1 cellular context compared by ENCODE assay signal in the genomic region with DNA sequence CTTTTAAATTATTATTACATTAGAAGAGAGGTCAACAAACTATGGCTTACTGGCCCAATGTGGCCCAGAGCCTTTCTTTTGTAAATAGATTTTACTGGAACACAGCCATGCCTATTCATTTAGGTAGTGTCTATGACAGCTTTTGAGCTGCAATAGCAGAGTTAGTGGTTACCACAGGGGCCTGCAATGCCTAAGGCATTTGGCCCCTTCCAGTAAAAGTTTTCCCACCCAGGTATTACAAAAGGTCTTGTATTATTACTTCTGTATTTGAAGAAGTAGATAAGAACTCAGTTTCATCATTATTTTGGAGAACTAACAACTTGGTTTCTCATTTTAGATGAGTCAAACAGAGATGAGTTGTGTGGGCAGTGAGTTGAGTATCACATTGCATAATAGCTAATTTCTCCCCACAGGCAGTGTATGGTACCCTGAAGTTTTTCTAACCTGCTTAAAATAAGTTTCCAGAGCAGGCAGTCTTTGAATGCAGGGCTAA.
TF ChIP-seq lines count a peak whose summit lies in the region.

No MANE protein-coding gene starts in this region.

TF ChIP-seq in HepG2, 621 proteins besides CTCF, POLR2A, EP300 and RAD21:
- no peak; the same call in 1 of the 2 replicates for TF ChIP-seq FOXA3 (CRISPR knock-in tag; IDR thresholded peaks at IDR 0.05)
- TF ChIP-seq, protein P1, sequence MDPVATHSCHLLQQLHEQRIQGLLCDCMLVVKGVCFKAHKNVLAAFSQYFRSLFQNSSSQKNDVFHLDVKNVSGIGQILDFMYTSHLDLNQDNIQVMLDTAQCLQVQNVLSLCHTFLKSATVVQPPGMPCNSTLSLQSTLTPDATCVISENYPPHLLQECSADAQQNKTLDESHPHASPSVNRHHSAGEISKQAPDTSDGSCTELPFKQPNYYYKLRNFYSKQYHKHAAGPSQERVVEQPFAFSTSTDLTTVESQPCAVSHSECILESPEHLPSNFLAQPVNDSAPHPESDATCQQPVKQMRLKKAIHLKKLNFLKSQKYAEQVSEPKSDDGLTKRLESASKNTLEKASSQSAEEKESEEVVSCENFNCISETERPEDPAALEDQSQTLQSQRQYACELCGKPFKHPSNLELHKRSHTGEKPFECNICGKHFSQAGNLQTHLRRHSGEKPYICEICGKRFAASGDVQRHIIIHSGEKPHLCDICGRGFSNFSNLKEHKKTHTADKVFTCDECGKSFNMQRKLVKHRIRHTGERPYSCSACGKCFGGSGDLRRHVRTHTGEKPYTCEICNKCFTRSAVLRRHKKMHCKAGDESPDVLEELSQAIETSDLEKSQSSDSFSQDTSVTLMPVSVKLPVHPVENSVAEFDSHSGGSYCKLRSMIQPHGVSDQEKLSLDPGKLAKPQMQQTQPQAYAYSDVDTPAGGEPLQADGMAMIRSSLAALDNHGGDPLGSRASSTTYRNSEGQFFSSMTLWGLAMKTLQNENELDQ (CRISPR knock-in tag; IDR thresholded peaks at IDR 0.05; ENCODE audit: borderline replicate concordance): no peak
- peak; percentile 44; the same call in 1 of the 2 replicates for TF ChIP-seq CEBPB (IDR thresholded peaks at IDR 0.05; ENCODE audit: borderline replicate concordance, low read depth, low read length)
- TF ChIP-seq GATAD2A (CRISPR knock-in tag; IDR thresholded peaks at IDR 0.05): peak; percentile 40; the same call in 1 of the 2 replicates
- peak in 1 of 2 experiments; percentile 58; a peak in 1 of 4 replicates for TF ChIP-seq ATF4 (CRISPR knock-in tag; IDR thresholded peaks at IDR 0.05)
- no peak for TF ChIP-seq SOX13 (IDR thresholded peaks at IDR 0.05)
- peak in 1 of 2 experiments; percentile 28; a peak in 1 of 4 replicates for TF ChIP-seq SOX13 (CRISPR knock-in tag; conservative IDR thresholded peaks at IDR 0.05 in 1 of 2, IDR thresholded peaks at IDR 0.05 in 1 of 2)
- TF ChIP-seq NCOA2 (CRISPR knock-in tag; IDR thresholded peaks at IDR 0.05): peak; percentile 44; the same call in 1 of the 2 replicates
- no peak for TF ChIP-seq MLLT10 (CRISPR knock-in tag; IDR thresholded peaks at IDR 0.05)
- TF ChIP-seq BCL6 (CRISPR knock-in tag; IDR thresholded peaks at IDR 0.05): 0 out of 2 replicates have a peak, but pooled peaks have one; percentile 17
- TF ChIP-seq FOSL2 (CRISPR knock-in tag; IDR thresholded peaks at IDR 0.05): peak; percentile 28; the same call in 1 of the 2 replicates
- TF ChIP-seq ZNF644 (CRISPR knock-in tag; IDR thresholded peaks at IDR 0.05; ENCODE audit: low read depth): 0 out of 2 replicates have a peak, but pooled peaks have one; percentile 13
- no peak for TF ChIP-seq CAMTA2 (CRISPR knock-in tag; IDR thresholded peaks at IDR 0.05; ENCODE audit: borderline replicate concordance)
- TF ChIP-seq, protein P2, sequence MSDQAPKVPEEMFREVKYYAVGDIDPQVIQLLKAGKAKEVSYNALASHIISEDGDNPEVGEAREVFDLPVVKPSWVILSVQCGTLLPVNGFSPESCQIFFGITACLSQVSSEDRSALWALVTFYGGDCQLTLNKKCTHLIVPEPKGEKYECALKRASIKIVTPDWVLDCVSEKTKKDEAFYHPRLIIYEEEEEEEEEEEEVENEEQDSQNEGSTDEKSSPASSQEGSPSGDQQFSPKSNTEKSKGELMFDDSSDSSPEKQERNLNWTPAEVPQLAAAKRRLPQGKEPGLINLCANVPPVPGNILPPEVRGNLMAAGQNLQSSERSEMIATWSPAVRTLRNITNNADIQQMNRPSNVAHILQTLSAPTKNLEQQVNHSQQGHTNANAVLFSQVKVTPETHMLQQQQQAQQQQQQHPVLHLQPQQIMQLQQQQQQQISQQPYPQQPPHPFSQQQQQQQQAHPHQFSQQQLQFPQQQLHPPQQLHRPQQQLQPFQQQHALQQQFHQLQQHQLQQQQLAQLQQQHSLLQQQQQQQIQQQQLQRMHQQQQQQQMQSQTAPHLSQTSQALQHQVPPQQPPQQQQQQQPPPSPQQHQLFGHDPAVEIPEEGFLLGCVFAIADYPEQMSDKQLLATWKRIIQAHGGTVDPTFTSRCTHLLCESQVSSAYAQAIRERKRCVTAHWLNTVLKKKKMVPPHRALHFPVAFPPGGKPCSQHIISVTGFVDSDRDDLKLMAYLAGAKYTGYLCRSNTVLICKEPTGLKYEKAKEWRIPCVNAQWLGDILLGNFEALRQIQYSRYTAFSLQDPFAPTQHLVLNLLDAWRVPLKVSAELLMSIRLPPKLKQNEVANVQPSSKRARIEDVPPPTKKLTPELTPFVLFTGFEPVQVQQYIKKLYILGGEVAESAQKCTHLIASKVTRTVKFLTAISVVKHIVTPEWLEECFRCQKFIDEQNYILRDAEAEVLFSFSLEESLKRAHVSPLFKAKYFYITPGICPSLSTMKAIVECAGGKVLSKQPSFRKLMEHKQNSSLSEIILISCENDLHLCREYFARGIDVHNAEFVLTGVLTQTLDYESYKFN (CRISPR knock-in tag; conservative IDR thresholded peaks at IDR 0.05): no peak
- TF ChIP-seq, protein P3, sequence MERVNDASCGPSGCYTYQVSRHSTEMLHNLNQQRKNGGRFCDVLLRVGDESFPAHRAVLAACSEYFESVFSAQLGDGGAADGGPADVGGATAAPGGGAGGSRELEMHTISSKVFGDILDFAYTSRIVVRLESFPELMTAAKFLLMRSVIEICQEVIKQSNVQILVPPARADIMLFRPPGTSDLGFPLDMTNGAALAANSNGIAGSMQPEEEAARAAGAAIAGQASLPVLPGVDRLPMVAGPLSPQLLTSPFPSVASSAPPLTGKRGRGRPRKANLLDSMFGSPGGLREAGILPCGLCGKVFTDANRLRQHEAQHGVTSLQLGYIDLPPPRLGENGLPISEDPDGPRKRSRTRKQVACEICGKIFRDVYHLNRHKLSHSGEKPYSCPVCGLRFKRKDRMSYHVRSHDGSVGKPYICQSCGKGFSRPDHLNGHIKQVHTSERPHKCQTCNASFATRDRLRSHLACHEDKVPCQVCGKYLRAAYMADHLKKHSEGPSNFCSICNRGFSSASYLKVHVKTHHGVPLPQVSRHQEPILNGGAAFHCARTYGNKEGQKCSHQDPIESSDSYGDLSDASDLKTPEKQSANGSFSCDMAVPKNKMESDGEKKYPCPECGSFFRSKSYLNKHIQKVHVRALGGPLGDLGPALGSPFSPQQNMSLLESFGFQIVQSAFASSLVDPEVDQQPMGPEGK (CRISPR knock-in tag; IDR thresholded peaks at IDR 0.05): 0 out of 2 replicates have a peak, but pooled peaks have one; percentile 14
- 0 out of 2 replicates have a peak, but pooled peaks have one; percentile 22 for TF ChIP-seq TEF (CRISPR knock-in tag; IDR thresholded peaks at IDR 0.05)
TF ChIP-seq in HepG2: peak in this region for 10.
